2 cellular contexts compared by ENCODE assay signal in the genomic region with DNA sequence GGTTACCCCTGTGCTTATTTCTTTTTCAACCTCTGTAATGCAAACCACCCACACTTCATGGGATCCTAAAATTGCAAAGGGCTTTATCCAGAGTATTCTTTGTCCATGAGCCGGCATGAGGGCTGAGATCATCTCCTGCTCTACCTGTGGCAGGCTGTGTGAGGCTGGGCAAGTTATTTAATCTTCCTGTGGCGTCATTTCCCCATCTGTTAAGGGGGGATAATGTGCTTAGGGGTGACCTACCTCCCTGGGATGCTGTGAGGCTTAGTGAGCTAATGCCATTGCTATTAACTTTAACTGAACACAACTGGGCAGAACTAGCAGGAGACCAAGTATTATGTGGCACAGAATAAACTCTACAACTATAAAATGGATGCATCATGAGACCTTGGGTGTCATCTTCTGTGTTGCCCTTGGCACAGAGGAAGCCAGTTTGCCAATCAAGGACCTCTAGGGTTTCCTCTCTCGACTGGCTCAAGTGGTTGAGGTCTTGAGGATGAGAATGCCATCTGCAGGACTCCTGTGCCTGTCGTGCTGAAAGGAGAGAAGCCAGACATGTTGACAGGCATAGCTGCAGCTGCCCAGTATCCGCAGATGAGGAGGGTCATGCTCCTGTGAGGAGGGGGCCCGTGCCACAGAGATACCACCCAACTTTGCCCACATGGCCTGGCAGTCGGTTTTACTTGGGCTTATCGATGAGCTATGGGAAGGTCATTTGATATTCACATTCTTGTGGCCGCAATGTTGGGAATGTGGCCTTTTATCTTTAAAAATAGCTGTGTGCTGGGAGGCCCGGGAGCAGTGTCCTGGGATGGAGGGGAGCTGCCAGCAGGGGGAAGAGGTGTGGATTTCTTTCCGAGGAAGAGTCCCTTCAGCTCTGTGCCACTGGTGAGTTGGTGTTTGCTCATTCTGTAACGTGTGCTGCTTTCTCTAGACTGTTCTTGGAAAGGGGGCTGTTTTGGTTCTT.
TF ChIP-seq lines count a peak whose summit lies in the region.

No MANE protein-coding gene starts in this region.

TF ChIP-seq in A549, 52 proteins besides CTCF, POLR2A, EP300 and RAD21:
- TF ChIP-seq, protein P1, sequence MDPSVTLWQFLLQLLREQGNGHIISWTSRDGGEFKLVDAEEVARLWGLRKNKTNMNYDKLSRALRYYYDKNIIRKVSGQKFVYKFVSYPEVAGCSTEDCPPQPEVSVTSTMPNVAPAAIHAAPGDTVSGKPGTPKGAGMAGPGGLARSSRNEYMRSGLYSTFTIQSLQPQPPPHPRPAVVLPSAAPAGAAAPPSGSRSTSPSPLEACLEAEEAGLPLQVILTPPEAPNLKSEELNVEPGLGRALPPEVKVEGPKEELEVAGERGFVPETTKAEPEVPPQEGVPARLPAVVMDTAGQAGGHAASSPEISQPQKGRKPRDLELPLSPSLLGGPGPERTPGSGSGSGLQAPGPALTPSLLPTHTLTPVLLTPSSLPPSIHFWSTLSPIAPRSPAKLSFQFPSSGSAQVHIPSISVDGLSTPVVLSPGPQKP (IDR thresholded peaks at IDR 0.05; ENCODE audit: low read depth, low read length): no peak
- TF ChIP-seq JUN (IDR thresholded peaks at IDR 0.05): no peak
- TF ChIP-seq BHLHE40 (IDR thresholded peaks at IDR 0.05; ENCODE audit: low read depth, low read length): no peak
- TF ChIP-seq KDM1A (IDR thresholded peaks at IDR 0.05; ENCODE audit: low read depth): no peak
- no peak for TF ChIP-seq SMC3 (IDR thresholded peaks at IDR 0.05)
- TF ChIP-seq, protein P2, sequence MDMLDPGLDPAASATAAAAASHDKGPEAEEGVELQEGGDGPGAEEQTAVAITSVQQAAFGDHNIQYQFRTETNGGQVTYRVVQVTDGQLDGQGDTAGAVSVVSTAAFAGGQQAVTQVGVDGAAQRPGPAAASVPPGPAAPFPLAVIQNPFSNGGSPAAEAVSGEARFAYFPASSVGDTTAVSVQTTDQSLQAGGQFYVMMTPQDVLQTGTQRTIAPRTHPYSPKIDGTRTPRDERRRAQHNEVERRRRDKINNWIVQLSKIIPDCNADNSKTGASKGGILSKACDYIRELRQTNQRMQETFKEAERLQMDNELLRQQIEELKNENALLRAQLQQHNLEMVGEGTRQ (IDR thresholded peaks at IDR 0.05): no peak
- no peak for TF ChIP-seq RARB (CRISPR knock-in tag; IDR thresholded peaks at IDR 0.05)
- no peak for TF ChIP-seq MYC (IDR thresholded peaks at IDR 0.05; ENCODE audit: borderline replicate concordance, low read length)
- no peak for TF ChIP-seq HOXB13 (CRISPR knock-in tag; IDR thresholded peaks at IDR 0.05; ENCODE audit: low read depth)
- no peak for TF ChIP-seq FOXS1 (CRISPR knock-in tag; IDR thresholded peaks at IDR 0.05)
- no peak for TF ChIP-seq NFE2L2 (conservative IDR thresholded peaks at IDR 0.05; ENCODE audit: low read length)
- TF ChIP-seq HEYL (CRISPR knock-in tag; IDR thresholded peaks at IDR 0.05): no peak
- no peak for TF ChIP-seq JUNB (IDR thresholded peaks at IDR 0.05)
- no peak for TF ChIP-seq HOXA7 (CRISPR knock-in tag; IDR thresholded peaks at IDR 0.05)
- no peak for TF ChIP-seq FOSL2 (IDR thresholded peaks at IDR 0.05)
- TF ChIP-seq FOSL2 (CRISPR knock-in tag; IDR thresholded peaks at IDR 0.05): no peak

TF ChIP-seq in HCT116, 20 proteins besides CTCF, POLR2A, EP300 and RAD21:
- TF ChIP-seq, protein P3, sequence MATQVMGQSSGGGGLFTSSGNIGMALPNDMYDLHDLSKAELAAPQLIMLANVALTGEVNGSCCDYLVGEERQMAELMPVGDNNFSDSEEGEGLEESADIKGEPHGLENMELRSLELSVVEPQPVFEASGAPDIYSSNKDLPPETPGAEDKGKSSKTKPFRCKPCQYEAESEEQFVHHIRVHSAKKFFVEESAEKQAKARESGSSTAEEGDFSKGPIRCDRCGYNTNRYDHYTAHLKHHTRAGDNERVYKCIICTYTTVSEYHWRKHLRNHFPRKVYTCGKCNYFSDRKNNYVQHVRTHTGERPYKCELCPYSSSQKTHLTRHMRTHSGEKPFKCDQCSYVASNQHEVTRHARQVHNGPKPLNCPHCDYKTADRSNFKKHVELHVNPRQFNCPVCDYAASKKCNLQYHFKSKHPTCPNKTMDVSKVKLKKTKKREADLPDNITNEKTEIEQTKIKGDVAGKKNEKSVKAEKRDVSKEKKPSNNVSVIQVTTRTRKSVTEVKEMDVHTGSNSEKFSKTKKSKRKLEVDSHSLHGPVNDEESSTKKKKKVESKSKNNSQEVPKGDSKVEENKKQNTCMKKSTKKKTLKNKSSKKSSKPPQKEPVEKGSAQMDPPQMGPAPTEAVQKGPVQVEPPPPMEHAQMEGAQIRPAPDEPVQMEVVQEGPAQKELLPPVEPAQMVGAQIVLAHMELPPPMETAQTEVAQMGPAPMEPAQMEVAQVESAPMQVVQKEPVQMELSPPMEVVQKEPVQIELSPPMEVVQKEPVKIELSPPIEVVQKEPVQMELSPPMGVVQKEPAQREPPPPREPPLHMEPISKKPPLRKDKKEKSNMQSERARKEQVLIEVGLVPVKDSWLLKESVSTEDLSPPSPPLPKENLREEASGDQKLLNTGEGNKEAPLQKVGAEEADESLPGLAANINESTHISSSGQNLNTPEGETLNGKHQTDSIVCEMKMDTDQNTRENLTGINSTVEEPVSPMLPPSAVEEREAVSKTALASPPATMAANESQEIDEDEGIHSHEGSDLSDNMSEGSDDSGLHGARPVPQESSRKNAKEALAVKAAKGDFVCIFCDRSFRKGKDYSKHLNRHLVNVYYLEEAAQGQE (IDR thresholded peaks at IDR 0.05; ENCODE audit: low read depth): no peak
- no peak for TF ChIP-seq ELF1 (IDR thresholded peaks at IDR 0.05; ENCODE audit: borderline replicate concordance, low read depth)
- TF ChIP-seq, protein P4, sequence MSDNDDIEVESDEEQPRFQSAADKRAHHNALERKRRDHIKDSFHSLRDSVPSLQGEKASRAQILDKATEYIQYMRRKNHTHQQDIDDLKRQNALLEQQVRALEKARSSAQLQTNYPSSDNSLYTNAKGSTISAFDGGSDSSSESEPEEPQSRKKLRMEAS (IDR thresholded peaks at IDR 0.05): no peak
- no peak for TF ChIP-seq JUND (IDR thresholded peaks at IDR 0.05)
- no peak for TF ChIP-seq EZH2 (IDR thresholded peaks at IDR 0.05)
- TF ChIP-seq FOSL1 (IDR thresholded peaks at IDR 0.05; ENCODE audit: low read depth): no peak
- TF ChIP-seq, protein P5, sequence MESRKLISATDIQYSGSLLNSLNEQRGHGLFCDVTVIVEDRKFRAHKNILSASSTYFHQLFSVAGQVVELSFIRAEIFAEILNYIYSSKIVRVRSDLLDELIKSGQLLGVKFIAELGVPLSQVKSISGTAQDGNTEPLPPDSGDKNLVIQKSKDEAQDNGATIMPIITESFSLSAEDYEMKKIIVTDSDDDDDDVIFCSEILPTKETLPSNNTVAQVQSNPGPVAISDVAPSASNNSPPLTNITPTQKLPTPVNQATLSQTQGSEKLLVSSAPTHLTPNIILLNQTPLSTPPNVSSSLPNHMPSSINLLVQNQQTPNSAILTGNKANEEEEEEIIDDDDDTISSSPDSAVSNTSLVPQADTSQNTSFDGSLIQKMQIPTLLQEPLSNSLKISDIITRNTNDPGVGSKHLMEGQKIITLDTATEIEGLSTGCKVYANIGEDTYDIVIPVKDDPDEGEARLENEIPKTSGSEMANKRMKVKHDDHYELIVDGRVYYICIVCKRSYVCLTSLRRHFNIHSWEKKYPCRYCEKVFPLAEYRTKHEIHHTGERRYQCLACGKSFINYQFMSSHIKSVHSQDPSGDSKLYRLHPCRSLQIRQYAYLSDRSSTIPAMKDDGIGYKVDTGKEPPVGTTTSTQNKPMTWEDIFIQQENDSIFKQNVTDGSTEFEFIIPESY (IDR thresholded peaks at IDR 0.05; ENCODE audit: extremely low read depth, insufficient replicate concordance, low read length): no peak
